19 cellular contexts compared by ENCODE assay signal in genomic region chr4:947491-947971, GRCh38. TPM values are rescaled to one million over a fixed set of nuclear protein-coding genes. Genes with fewer than 3 reads are reported as not detected.
A peak's percentile ranks its signal among the peaks of the same experiment; 100 is the strongest.
DNase-seq lines count a peak whose midpoint lies in the region; ATAC-seq, FAIRE-seq and TF ChIP-seq lines count a peak whose summit lies in the region.
"Had no signal": no experiment of that assay in that cellular context is flagged by ENCODE, and none has a peak within 500 bp of the region (broad histone marks: within the 10 kb centered on the region; RNA-seq: fewer than 3 reads in every experiment).

No MANE protein-coding gene starts in this region.

- no peak overlapping the region for H2AFZ ChIP-seq in SK-N-SH (ENCODE audit: low read depth)
- H2AFZ ChIP-seq: GM23248 had no signal

- H3F3A ChIP-seq in SK-N-SH (replicated peaks; ENCODE audit: insufficient read depth) = no peaks in the 10 kb centered on the region

- H3K9ac ChIP-seq in SK-N-SH (no peak overlapping the region), kidney (ENCODE audit: low read length in 2 of 2) (no peak overlapping the region)
- H3K9ac ChIP-seq: GM23248 had no signal

- H3K36me3 ChIP-seq in SK-N-SH (replicated peaks in 1 of 2; ENCODE audit: control insufficient read depth in 1 of 2, insufficient read depth in 2 of 2, low read length in 1 of 2) (no peaks in the 10 kb centered on the region), kidney (ENCODE audit: control insufficient read depth in 1 of 2, insufficient read depth in 2 of 2, low read length in 2 of 2) (no peaks in the 10 kb centered on the region), suprapubic skin (peaks cover 13% of the 10 kb centered on the region)

- H3K9me3 ChIP-seq in SK-N-SH = no peaks in the 10 kb centered on the region
- no peaks in the 10 kb centered on the region for H3K9me3 ChIP-seq in kidney (ENCODE audit: control insufficient read depth in 1 of 2, low read length in 2 of 2)
- H3K9me3 ChIP-seq in suprapubic skin = no peaks in the 10 kb centered on the region
- H3K9me3 ChIP-seq: BLaER1 treated with 17β-estradiol and CSF1 and Interleukin-3, amounts not matched to agents 10 nM and 100 nM had no signal

- no peak overlapping the region for H3K4me2 ChIP-seq in SK-N-SH
- H3K4me2 ChIP-seq: BLaER1 treated with 17β-estradiol and CSF1 and Interleukin-3, amounts not matched to agents 10 nM and 100 nM had no signal

- BruUV-seq in Calu3 (replicated peaks; lab: Mats Ljungman, UMichigan) = no TSS peak

- ATAC-seq in SK-N-SH treated with all-trans-retinoic acid at 6 μM for 48 hours = no peak
- no peak for ATAC-seq in HG03196 (IDR thresholded peaks at IDR 0.05; ENCODE audit: unreplicated experiment)
- ATAC-seq in GM18520 (IDR thresholded peaks at IDR 0.05; ENCODE audit: unreplicated experiment) = no peak

- TF ChIP-seq RAD21 in SK-N-SH (IDR thresholded peaks at IDR 0.05; ENCODE audit: low read length) = no peak

- no peak overlapping the region for H3K27ac ChIP-seq in SK-N-SH (ENCODE audit: low read depth in 2 of 2, low read length in 1 of 2)
- no peak overlapping the region for H3K27ac ChIP-seq in kidney (ENCODE audit: low read depth in 2 of 2, low read length in 2 of 2)
- H3K27ac ChIP-seq in suprapubic skin = no peak overlapping the region
- H3K27ac ChIP-seq: 22Rv1, GM23248, RWPE1, SK-N-MC had no signal

- H3K4me3 ChIP-seq in SK-N-SH (ENCODE audit: low read depth in 2 of 2, low read length in 1 of 2) (no peak overlapping the region), kidney (ENCODE audit: low read length in 2 of 2) (no peak overlapping the region), suprapubic skin (no peak overlapping the region)
- H3K4me3 ChIP-seq: BLaER1 treated with 17β-estradiol and CSF1 and Interleukin-3, amounts not matched to agents 10 nM and 100 nM; GM23248 had no signal

- intact Hi-C loops in kidney (cut with DNase I) = no loop called here
- intact Hi-C loops in Calu3 (cut with micrococcal nuclease; ENCODE audit: unreplicated experiment) = no loop called here

- 87% methylated on average over 9 of the region's 19 CpGs for WGBS in SK-N-SH (ENCODE audit: low lambda C conversion rate)
- 91% methylated on average over 6 of the region's 19 CpGs for WGBS in suprapubic skin

- H3K4me3 Mint-ChIP-seq in Calu3 (ENCODE audit: low read depth, unreplicated experiment) = no peak overlapping the region

- peak; percentile 31 for DNase-seq in SK-N-SH
- peak; percentile 13 for DNase-seq in GM12892 (ENCODE audit: insufficient read length)
- peak; percentile 75 for DNase-seq in kidney
- DNase-seq in suprapubic skin (ENCODE audit: low spot score in 2 of 2) = peak; percentile 60 to 72
- DNase-seq in Calu3 = no peak
- DNase-seq: GM23248, MV-4-11, NCI-H1436 treated with DMSO at 0.1 percent for 48 hours, NCI-H226, NCI-H526, OCI-M1 had no signal

- TF ChIP-seq CTCF in SK-N-SH (IDR thresholded peaks at IDR 0.05) (no peak), kidney (IDR thresholded peaks at IDR 0.05; ENCODE audit: borderline replicate concordance, extremely low read depth, insufficient read depth) (no peak), suprapubic skin (IDR thresholded peaks at IDR 0.05) (no peak), Calu3 (IDR thresholded peaks at IDR 0.05; ENCODE audit: unreplicated experiment) (no peak)

- no peaks in the 10 kb centered on the region for H3K9me3 Mint-ChIP-seq in Calu3 (ENCODE audit: low read depth, unreplicated experiment)

- POLR2A ChIA-PET in SK-N-SH (lab: Yijun Ruan, JAX) = no interaction called here

- CTCF ChIA-PET in SK-N-SH (lab: Yijun Ruan, JAX) = no interaction called here
- CTCF ChIA-PET in Calu3 (lab: Charles Lee) = no interaction called here

- no peaks in the 10 kb centered on the region for H3K36me3 Mint-ChIP-seq in Calu3 (ENCODE audit: insufficient read depth, unreplicated experiment)

- no peak overlapping the region for H3K27ac Mint-ChIP-seq in Calu3 (ENCODE audit: unreplicated experiment)

- no peaks in the 10 kb centered on the region for H3K27me3 Mint-ChIP-seq in Calu3 (ENCODE audit: unreplicated experiment)

- no peaks in the 10 kb centered on the region for H4K20me1 ChIP-seq in SK-N-SH (ENCODE audit: insufficient read depth)

- H3K27me3 ChIP-seq in SK-N-SH (ENCODE audit: insufficient read depth) = no peaks in the 10 kb centered on the region
- no peaks in the 10 kb centered on the region for H3K27me3 ChIP-seq in suprapubic skin
- H3K27me3 ChIP-seq: BLaER1 treated with 17β-estradiol and CSF1 and Interleukin-3, amounts not matched to agents 10 nM and 100 nM had no signal

- TF ChIP-seq EP300 in SK-N-SH (IDR thresholded peaks at IDR 0.05; ENCODE audit: borderline replicate concordance in 1 of 2, low read depth in 1 of 2, low read length in 1 of 2) (no peak), suprapubic skin (IDR thresholded peaks at IDR 0.05) (no peak)

- no peaks in the 10 kb centered on the region for H3K4me1 ChIP-seq in SK-N-SH (ENCODE audit: control insufficient read depth in 1 of 2, insufficient read depth in 2 of 2, low read depth in 1 of 2, low read length in 1 of 2)
- H3K4me1 ChIP-seq in kidney (ENCODE audit: control insufficient read depth in 1 of 2, insufficient read depth in 1 of 2, low read depth in 1 of 2, low read length in 2 of 2) = no peaks in the 10 kb centered on the region
- H3K4me1 ChIP-seq in suprapubic skin = no peaks in the 10 kb centered on the region

- no peaks in the 10 kb centered on the region for H3K9me2 ChIP-seq in SK-N-SH

- TF ChIP-seq POLR2A in GM12892 (IDR thresholded peaks at IDR 0.05; ENCODE audit: low read depth, low read length) = no peak
- TF ChIP-seq POLR2A in suprapubic skin (IDR thresholded peaks at IDR 0.05) = no peak

- no peaks in the 10 kb centered on the region for H3K4me1 Mint-ChIP-seq in Calu3 (ENCODE audit: low read depth, unreplicated experiment)

- no peak for FAIRE-seq in GM12892 (lab: Jason Lieb, UNC)
- no peak for FAIRE-seq in kidney (lab: Jason Lieb, UNC)
- FAIRE-seq: HTR-8/SVneo had no signal

- no peaks in the 10 kb centered on the region for H3K79me2 ChIP-seq in SK-N-SH (ENCODE audit: insufficient read depth)

TF ChIP-seq in SK-N-SH, 30 proteins besides CTCF, POLR2A, EP300 and RAD21 (continues in another document):
- TF ChIP-seq GATA2 (CRISPR knock-in tag; IDR thresholded peaks at IDR 0.05) (no peak), MAX (IDR thresholded peaks at IDR 0.05; ENCODE audit: low read depth) (no peak), RCOR1 (IDR thresholded peaks at IDR 0.05; ENCODE audit: low read length) (no peak), RXRA (IDR thresholded peaks at IDR 0.05; ENCODE audit: borderline replicate concordance, low read depth) (no peak), SMC3 (IDR thresholded peaks at IDR 0.05; ENCODE audit: low read depth, low read length) (no peak), MEF2A (IDR thresholded peaks at IDR 0.05; ENCODE audit: borderline replicate concordance, low read depth) (no peak)

TF ChIP-seq in SK-N-SH treated with all-trans-retinoic acid at 6 μM for 48 hours, 23 proteins besides CTCF, POLR2A, EP300 and RAD21 (continues in another document):
- TF ChIP-seq ARNTL (CRISPR knock-in tag; IDR thresholded peaks at IDR 0.05; ENCODE audit: borderline replicate concordance, low read depth) (no peak), ZNF70 (CRISPR knock-in tag; IDR thresholded peaks at IDR 0.05) (no peak)

RNA-seq across cellular contexts. Expression of gene TMEM175, which starts 15.3 kb away (rescaled TPM):
- polyA plus RNA-seq in SK-N-SH (2012; rRNA removed) = 43.1 and 54.2 TPM in 2 replicates
- 12.9 and 16.8 TPM in 2 replicates for polyA plus RNA-seq in SK-N-SH (2012; cell fraction: cytosol; rRNA removed)
- polyA plus RNA-seq in SK-N-SH (2012; cell fraction: nucleus; rRNA removed) = 280 and 427 TPM in 2 replicates
- polyA plus RNA-seq in GM12892 (2012; ENCODE audit: missing spikeins) = 12.8 TPM
- 31.1 TPM for total RNA-seq in kidney
- 26.0 TPM for polyA plus RNA-seq in kidney (ENCODE audit: insufficient read depth, low read depth, low replicate concordance)
- 10 to 100 TPM; 41.1 to 98.3 (median 65.3) TPM for total RNA-seq in suprapubic skin
- total RNA-seq in Calu3 (2022) = 18.8 and 24.2 TPM in 2 replicates

RNA-seq across cellular contexts. Expression of gene GAK, which starts 15.4 kb away (rescaled TPM):
- polyA plus RNA-seq in SK-N-SH (2012; rRNA removed) (35.9 and 36.1 TPM in 2 replicates), kidney (ENCODE audit: insufficient read depth, low read depth, low replicate concordance) (92.0 TPM)
- polyA plus RNA-seq in SK-N-SH (2012; cell fraction: cytosol; rRNA removed) = 11.0 and 18.2 TPM in 2 replicates
- polyA plus RNA-seq in SK-N-SH (2012; cell fraction: nucleus; rRNA removed) = 131 and 150 TPM in 2 replicates
- polyA plus RNA-seq in GM12892 (2012; ENCODE audit: missing spikeins) = 35.2 TPM
- total RNA-seq in kidney (124 TPM), suprapubic skin (100 to 1,000 TPM; 108 to 166 (median 132) TPM), Calu3 (2022) (91.3 and 94.1 TPM in 2 replicates)

RNA-seq across cellular contexts. Expression of gene DGKQ, which starts 25.8 kb away (rescaled TPM):
- polyA plus RNA-seq in SK-N-SH (2012; rRNA removed) (10.9 and 11.5 TPM in 2 replicates), kidney (ENCODE audit: insufficient read depth, low read depth, low replicate concordance) (3.5 TPM)
- polyA plus RNA-seq in SK-N-SH (2012; cell fraction: cytosol; rRNA removed) = 3.3 and 6.8 TPM in 2 replicates
- 50.0 and 64.3 TPM in 2 replicates for polyA plus RNA-seq in SK-N-SH (2012; cell fraction: nucleus; rRNA removed)
- polyA plus RNA-seq in GM12892 (2012; ENCODE audit: missing spikeins) = 1.3 TPM
- total RNA-seq in kidney (13.7 TPM), suprapubic skin (10 to 100 TPM; 19.5 to 27.6 (median 23.8) TPM), Calu3 (2022) (8.8 and 11.8 TPM in 2 replicates)

RNA-seq across cellular contexts. Expression of gene IDUA, which starts 39.3 kb away (rescaled TPM):
- 24.4 and 32.1 TPM in 2 replicates for polyA plus RNA-seq in SK-N-SH (2012; rRNA removed)
- 5.1 and 7.1 TPM in 2 replicates for polyA plus RNA-seq in SK-N-SH (2012; cell fraction: cytosol; rRNA removed)
- polyA plus RNA-seq in SK-N-SH (2012; cell fraction: nucleus; rRNA removed) = 333 and 514 TPM in 2 replicates
- 1.4 TPM for polyA plus RNA-seq in GM12892 (2012; ENCODE audit: missing spikeins)
- total RNA-seq in kidney = 58.5 TPM
- 11.9 TPM for polyA plus RNA-seq in kidney (ENCODE audit: insufficient read depth, low read depth, low replicate concordance)
- total RNA-seq in suprapubic skin = 10 to 100 TPM; 11.0 to 33.1 (median 19.7) TPM
- 36.9 and 38.8 TPM in 2 replicates for total RNA-seq in Calu3 (2022)

RNA-seq across cellular contexts. Expression of gene SLC26A1, which starts 45.7 kb away (rescaled TPM):
- polyA plus RNA-seq in SK-N-SH (2012; rRNA removed) = 0.05 and 0.08 TPM in 2 replicates
- 0.04 and 0.13 TPM in 2 replicates for polyA plus RNA-seq in SK-N-SH (2012; cell fraction: cytosol; rRNA removed)
- polyA plus RNA-seq in SK-N-SH (2012; cell fraction: nucleus; rRNA removed) = 0.48 and 0.63 TPM in 2 replicates
- polyA plus RNA-seq in GM12892 (2012; ENCODE audit: missing spikeins) = 0.36 TPM
- total RNA-seq in kidney = 2.9 TPM
- polyA plus RNA-seq in kidney (ENCODE audit: insufficient read depth, low read depth, low replicate concordance) = 10.2 TPM
- total RNA-seq in suprapubic skin = under 1 TPM in 1 of 4 donors, not detected in 3; 0.30 TPM
- total RNA-seq in Calu3 (2022) = 0.49 and 0.68 TPM in 2 replicates
